Comparison of ENCODE assay signal across 1 cellular context in the genomic region with DNA sequence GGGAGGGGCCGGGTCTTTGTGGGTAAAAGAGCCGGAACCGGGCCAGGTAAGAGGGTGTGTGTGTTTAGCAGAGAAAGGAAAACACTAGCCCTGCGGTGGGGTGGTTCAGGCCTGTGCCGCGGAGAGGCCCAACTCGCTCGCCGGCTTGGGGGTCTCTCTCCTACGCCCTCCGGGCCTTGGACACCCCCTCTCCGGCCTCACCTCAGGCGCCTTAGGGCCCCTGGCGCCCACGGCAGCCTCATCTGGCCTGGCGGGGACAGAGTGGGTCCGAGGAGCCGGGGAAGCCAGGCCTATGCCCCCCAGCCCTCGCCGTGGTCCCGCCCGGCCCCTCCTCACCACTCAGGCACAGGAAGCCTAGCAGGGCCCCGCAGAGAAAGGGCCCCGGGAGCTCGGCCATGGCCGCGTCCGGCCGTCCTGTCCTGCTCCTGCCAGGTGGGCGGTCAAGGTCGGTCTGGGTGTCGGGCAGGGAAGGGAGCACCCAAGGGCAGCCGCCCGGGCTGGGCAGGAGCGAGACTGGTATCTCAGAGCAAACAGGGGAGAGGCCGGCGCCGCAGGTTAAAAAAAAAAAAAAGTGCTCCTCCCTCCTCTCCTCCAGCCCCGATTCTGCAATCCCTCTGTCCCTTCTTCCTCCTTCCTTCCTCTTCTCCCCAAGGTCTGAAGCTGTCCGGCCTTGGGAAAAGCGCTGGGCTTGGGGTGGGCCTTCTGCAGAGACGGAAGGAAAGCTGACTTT.
TF ChIP-seq lines count a peak whose summit lies in the region.

A gene with protein sequence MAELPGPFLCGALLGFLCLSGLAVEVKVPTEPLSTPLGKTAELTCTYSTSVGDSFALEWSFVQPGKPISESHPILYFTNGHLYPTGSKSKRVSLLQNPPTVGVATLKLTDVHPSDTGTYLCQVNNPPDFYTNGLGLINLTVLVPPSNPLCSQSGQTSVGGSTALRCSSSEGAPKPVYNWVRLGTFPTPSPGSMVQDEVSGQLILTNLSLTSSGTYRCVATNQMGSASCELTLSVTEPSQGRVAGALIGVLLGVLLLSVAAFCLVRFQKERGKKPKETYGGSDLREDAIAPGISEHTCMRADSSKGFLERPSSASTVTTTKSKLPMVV (minus strand): TSS at position 515 of the 730 bp plus-strand sequence. CDS start 118 bp downstream, at position 397.

TF ChIP-seq in WTC11, 78 proteins besides CTCF, POLR2A, EP300 and RAD21 (continued from another document):
- TF ChIP-seq, protein P1, sequence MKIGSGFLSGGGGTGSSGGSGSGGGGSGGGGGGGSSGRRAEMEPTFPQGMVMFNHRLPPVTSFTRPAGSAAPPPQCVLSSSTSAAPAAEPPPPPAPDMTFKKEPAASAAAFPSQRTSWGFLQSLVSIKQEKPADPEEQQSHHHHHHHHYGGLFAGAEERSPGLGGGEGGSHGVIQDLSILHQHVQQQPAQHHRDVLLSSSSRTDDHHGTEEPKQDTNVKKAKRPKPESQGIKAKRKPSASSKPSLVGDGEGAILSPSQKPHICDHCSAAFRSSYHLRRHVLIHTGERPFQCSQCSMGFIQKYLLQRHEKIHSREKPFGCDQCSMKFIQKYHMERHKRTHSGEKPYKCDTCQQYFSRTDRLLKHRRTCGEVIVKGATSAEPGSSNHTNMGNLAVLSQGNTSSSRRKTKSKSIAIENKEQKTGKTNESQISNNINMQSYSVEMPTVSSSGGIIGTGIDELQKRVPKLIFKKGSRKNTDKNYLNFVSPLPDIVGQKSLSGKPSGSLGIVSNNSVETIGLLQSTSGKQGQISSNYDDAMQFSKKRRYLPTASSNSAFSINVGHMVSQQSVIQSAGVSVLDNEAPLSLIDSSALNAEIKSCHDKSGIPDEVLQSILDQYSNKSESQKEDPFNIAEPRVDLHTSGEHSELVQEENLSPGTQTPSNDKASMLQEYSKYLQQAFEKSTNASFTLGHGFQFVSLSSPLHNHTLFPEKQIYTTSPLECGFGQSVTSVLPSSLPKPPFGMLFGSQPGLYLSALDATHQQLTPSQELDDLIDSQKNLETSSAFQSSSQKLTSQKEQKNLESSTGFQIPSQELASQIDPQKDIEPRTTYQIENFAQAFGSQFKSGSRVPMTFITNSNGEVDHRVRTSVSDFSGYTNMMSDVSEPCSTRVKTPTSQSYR (CRISPR knock-in tag; IDR thresholded peaks at IDR 0.05) = no peak
- TF ChIP-seq FOXK1 (CRISPR knock-in tag; IDR thresholded peaks at IDR 0.05) = no peak
- TF ChIP-seq, protein P2, sequence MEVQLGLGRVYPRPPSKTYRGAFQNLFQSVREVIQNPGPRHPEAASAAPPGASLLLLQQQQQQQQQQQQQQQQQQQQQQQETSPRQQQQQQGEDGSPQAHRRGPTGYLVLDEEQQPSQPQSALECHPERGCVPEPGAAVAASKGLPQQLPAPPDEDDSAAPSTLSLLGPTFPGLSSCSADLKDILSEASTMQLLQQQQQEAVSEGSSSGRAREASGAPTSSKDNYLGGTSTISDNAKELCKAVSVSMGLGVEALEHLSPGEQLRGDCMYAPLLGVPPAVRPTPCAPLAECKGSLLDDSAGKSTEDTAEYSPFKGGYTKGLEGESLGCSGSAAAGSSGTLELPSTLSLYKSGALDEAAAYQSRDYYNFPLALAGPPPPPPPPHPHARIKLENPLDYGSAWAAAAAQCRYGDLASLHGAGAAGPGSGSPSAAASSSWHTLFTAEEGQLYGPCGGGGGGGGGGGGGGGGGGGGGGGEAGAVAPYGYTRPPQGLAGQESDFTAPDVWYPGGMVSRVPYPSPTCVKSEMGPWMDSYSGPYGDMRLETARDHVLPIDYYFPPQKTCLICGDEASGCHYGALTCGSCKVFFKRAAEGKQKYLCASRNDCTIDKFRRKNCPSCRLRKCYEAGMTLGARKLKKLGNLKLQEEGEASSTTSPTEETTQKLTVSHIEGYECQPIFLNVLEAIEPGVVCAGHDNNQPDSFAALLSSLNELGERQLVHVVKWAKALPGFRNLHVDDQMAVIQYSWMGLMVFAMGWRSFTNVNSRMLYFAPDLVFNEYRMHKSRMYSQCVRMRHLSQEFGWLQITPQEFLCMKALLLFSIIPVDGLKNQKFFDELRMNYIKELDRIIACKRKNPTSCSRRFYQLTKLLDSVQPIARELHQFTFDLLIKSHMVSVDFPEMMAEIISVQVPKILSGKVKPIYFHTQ (CRISPR knock-in tag; IDR thresholded peaks at IDR 0.05) = no peak
- TF ChIP-seq, protein P3, sequence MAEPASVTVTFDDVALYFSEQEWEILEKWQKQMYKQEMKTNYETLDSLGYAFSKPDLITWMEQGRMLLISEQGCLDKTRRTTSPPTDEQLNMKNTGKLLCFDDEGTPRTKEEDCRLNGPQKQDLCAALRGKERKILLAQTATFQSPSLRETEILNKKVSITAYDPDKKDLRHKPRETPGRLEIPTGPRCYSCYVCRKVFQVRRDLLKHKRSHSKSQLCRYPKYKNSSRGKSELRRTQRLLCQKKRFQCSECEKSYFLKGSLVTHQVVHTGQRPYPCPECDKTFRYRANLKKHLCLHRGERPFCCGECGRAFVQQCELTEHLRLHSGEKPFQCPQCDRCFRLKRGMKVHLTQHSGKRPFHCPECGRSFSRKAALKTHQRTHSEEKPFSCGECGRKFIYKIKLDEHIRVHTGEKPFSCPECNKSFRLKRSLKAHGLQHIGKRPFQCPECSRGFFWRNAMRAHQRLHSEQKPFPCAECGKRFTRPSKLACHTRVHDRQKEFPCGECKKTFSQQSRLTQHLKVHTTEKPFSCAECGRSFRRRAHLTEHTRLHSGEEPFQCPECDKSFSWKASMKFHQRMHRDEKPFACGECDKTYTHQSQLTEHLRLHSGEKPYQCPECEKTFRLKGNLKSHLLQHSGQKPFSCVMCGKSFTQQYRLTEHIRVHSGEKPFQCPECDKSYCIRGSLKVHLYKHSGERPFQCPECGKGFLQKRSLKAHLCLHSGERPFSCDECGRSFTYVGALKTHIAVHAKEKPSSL (CRISPR knock-in tag; conservative IDR thresholded peaks at IDR 0.05) = no peak
- TF ChIP-seq, protein P4, sequence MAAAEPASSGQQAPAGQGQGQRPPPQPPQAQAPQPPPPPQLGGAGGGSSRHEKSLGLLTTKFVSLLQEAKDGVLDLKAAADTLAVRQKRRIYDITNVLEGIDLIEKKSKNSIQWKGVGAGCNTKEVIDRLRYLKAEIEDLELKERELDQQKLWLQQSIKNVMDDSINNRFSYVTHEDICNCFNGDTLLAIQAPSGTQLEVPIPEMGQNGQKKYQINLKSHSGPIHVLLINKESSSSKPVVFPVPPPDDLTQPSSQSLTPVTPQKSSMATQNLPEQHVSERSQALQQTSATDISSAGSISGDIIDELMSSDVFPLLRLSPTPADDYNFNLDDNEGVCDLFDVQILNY (CRISPR knock-in tag; IDR thresholded peaks at IDR 0.05) = no peak
TF ChIP-seq in WTC11: peak in this region for 0.
